ENCODE assay signal across 8 cellular contexts in the genomic region with DNA sequence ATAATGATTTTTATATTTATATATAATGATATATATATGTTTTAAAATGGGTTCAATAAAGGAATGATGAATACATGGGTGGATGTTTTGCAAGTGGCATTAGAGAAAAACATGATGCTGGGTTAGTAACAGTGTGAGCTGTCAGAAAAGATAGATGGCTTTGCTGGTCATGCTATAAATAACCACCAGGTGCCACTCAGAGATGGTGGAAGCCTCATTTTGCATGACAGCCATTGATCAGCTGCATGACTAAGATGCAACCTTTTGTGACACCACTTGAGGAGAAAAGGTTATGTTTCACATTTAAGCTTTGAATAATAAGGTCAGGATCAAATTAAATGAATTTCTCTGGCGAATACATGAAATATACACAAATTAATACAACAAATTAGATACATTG.
DNase-seq lines count a peak whose midpoint lies in the region; ATAC-seq and TF ChIP-seq lines count a peak whose summit lies in the region.

No MANE protein-coding gene starts in this region.

- no peak for TF ChIP-seq POLR2A in gastroesophageal sphincter (IDR thresholded peaks at IDR 0.05)

- H3K27me3 ChIP-seq in gastroesophageal sphincter, result no peaks in the 10 kb centered on the region

- TF ChIP-seq CTCF in gastroesophageal sphincter (IDR thresholded peaks at IDR 0.05), result no peak

- H3K4me1 ChIP-seq in gastroesophageal sphincter, result no peaks in the 10 kb centered on the region

- intact Hi-C loops in posterior vena cava (cut with DNase I), result no loop called here

- ATAC-seq in GM18508 (IDR thresholded peaks at IDR 0.05; ENCODE audit: insufficient read depth, unreplicated experiment) (peak; percentile 83), HG02571 (IDR thresholded peaks at IDR 0.05; ENCODE audit: unreplicated experiment) (peak; percentile 77), gastroesophageal sphincter (no peak)

- TF ChIP-seq EP300 in gastroesophageal sphincter (IDR thresholded peaks at IDR 0.05), result no peak

- no peak overlapping the region for H3K4me3 ChIP-seq in gastroesophageal sphincter

- DNase-seq in NCI-H2171 (lab: John Stamatoyannopoulos, UW), result peak; percentile 35
- peak; percentile 20 for DNase-seq in iPS-NIHi11 (ENCODE audit: low spot score)
- DNase-seq in posterior vena cava (ENCODE audit: low spot score), result no peak
- DNase-seq in NK-92 treated with Interleukin-12 subunit alpha and Interleukin-12 subunit beta, amount 100 ng/mL, for 24 hours (lab: John Stamatoyannopoulos, UW), result no peak
- DNase-seq in SIG-M5 (lab: John Stamatoyannopoulos, UW), result no peak

- WGBS in gastroesophageal sphincter (ENCODE audit: low coverage in 1 of 2), 2 donors, result 30 to 83% methylated on average over 1 of the region's 1 CpG

- no peak overlapping the region for H3K27ac ChIP-seq in gastroesophageal sphincter

- no peaks in the 10 kb centered on the region for H3K36me3 ChIP-seq in gastroesophageal sphincter

- H3K9me3 ChIP-seq in gastroesophageal sphincter, result no peaks in the 10 kb centered on the region

Comparison
In these comparisons a context has a peak if more than half of its experiments do, and no peak if none do; other contexts are left out.
1. DNase-seq: peak in NCI-H2171 (single experiment) and iPS-NIHi11 (single experiment); none in posterior vena cava (single experiment), NK-92 treated with Interleukin-12 subunit alpha and Interleukin-12 subunit beta, amount 100 ng/mL, for 24 hours (single experiment) and SIG-M5 (single experiment).